Comparison of ENCODE assay signal across 2 cellular contexts in the genomic region with DNA sequence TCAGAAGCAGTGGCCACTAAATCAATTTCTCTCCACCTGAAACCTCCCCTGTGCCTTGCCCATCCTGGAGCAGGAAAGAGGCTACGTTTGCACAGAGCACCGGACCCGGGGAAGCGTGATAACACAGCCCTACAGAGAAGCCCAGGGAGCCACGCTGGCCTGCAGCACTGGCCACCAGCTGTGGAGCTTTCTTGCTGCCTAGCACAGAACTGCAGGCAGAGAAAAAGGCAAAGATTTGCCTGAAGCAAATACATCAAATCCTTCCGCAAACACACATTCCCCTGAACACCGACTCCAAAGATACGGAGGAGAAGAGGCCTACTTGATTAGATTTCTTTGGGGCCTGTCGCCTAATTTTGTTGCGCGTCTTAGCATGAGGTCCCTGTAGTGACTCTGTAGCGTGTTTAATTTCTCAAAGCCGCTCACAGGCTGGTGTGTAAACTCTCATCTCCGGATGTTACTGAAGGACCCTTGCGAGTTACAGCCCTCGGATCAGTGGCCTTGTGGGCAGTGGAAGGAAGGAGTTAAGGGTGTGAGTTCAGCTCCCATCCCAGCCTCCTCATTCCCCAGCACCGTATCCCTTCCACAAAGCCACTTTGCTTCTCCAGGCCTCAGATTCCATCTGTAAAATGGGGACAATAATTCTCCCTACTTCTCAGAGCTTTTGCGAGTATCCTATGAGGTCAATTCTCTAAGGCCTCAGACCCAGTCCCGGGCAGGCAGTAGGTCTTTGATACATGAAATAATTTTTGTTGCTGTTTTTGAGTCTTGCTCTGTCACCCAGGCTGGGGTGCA.
TF ChIP-seq lines count a peak whose summit lies in the region.

No MANE protein-coding gene starts in this region.

TF ChIP-seq in SK-N-SH, 30 proteins besides CTCF, POLR2A, EP300 and RAD21 (continued from another document):
- TF ChIP-seq, protein P1, sequence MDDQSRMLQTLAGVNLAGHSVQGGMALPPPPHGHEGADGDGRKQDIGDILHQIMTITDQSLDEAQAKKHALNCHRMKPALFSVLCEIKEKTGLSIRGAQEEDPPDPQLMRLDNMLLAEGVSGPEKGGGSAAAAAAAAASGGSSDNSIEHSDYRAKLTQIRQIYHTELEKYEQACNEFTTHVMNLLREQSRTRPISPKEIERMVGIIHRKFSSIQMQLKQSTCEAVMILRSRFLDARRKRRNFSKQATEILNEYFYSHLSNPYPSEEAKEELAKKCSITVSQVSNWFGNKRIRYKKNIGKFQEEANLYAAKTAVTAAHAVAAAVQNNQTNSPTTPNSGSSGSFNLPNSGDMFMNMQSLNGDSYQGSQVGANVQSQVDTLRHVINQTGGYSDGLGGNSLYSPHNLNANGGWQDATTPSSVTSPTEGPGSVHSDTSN (IDR thresholded peaks at IDR 0.05) = no peak
- TF ChIP-seq, protein P2, sequence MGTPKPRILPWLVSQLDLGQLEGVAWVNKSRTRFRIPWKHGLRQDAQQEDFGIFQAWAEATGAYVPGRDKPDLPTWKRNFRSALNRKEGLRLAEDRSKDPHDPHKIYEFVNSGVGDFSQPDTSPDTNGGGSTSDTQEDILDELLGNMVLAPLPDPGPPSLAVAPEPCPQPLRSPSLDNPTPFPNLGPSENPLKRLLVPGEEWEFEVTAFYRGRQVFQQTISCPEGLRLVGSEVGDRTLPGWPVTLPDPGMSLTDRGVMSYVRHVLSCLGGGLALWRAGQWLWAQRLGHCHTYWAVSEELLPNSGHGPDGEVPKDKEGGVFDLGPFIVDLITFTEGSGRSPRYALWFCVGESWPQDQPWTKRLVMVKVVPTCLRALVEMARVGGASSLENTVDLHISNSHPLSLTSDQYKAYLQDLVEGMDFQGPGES (IDR thresholded peaks at IDR 0.05; ENCODE audit: low read depth, low read length) = no peak
- TF ChIP-seq RCOR1 (IDR thresholded peaks at IDR 0.05; ENCODE audit: low read length) (no peak), MEF2A (IDR thresholded peaks at IDR 0.05; ENCODE audit: borderline replicate concordance, low read depth) (no peak), TEAD4 (IDR thresholded peaks at IDR 0.05; ENCODE audit: borderline replicate concordance, insufficient read depth) (no peak), FOSL2 (IDR thresholded peaks at IDR 0.05; ENCODE audit: borderline replicate concordance, low read depth) (no peak)
TF ChIP-seq in SK-N-SH: peak in this region for 0.

TF ChIP-seq in SK-N-SH treated with all-trans-retinoic acid at 6 μM for 48 hours, 23 proteins besides CTCF, POLR2A, EP300 and RAD21 (continued from another document):
- TF ChIP-seq, protein P3, sequence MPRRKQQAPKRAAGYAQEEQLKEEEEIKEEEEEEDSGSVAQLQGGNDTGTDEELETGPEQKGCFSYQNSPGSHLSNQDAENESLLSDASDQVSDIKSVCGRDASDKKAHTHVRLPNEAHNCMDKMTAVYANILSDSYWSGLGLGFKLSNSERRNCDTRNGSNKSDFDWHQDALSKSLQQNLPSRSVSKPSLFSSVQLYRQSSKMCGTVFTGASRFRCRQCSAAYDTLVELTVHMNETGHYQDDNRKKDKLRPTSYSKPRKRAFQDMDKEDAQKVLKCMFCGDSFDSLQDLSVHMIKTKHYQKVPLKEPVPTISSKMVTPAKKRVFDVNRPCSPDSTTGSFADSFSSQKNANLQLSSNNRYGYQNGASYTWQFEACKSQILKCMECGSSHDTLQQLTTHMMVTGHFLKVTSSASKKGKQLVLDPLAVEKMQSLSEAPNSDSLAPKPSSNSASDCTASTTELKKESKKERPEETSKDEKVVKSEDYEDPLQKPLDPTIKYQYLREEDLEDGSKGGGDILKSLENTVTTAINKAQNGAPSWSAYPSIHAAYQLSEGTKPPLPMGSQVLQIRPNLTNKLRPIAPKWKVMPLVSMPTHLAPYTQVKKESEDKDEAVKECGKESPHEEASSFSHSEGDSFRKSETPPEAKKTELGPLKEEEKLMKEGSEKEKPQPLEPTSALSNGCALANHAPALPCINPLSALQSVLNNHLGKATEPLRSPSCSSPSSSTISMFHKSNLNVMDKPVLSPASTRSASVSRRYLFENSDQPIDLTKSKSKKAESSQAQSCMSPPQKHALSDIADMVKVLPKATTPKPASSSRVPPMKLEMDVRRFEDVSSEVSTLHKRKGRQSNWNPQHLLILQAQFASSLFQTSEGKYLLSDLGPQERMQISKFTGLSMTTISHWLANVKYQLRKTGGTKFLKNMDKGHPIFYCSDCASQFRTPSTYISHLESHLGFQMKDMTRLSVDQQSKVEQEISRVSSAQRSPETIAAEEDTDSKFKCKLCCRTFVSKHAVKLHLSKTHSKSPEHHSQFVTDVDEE (CRISPR knock-in tag; IDR thresholded peaks at IDR 0.05) = no peak
- TF ChIP-seq, protein P4, sequence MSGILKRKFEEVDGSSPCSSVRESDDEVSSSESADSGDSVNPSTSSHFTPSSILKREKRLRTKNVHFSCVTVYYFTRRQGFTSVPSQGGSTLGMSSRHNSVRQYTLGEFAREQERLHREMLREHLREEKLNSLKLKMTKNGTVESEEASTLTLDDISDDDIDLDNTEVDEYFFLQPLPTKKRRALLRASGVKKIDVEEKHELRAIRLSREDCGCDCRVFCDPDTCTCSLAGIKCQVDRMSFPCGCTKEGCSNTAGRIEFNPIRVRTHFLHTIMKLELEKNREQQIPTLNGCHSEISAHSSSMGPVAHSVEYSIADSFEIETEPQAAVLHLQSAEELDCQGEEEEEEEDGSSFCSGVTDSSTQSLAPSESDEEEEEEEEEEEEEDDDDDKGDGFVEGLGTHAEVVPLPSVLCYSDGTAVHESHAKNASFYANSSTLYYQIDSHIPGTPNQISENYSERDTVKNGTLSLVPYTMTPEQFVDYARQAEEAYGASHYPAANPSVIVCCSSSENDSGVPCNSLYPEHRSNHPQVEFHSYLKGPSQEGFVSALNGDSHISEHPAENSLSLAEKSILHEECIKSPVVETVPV (CRISPR knock-in tag; IDR thresholded peaks at IDR 0.05) = no peak
- TF ChIP-seq ZNF8 (CRISPR knock-in tag; IDR thresholded peaks at IDR 0.05) = no peak
- TF ChIP-seq, protein P5, sequence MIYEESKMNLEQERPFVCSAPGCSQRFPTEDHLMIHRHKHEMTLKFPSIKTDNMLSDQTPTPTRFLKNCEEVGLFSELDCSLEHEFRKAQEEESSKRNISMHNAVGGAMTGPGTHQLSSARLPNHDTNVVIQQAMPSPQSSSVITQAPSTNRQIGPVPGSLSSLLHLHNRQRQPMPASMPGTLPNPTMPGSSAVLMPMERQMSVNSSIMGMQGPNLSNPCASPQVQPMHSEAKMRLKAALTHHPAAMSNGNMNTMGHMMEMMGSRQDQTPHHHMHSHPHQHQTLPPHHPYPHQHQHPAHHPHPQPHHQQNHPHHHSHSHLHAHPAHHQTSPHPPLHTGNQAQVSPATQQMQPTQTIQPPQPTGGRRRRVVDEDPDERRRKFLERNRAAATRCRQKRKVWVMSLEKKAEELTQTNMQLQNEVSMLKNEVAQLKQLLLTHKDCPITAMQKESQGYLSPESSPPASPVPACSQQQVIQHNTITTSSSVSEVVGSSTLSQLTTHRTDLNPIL (CRISPR knock-in tag; IDR thresholded peaks at IDR 0.05; ENCODE audit: low read depth) = no peak
- TF ChIP-seq, protein P6, sequence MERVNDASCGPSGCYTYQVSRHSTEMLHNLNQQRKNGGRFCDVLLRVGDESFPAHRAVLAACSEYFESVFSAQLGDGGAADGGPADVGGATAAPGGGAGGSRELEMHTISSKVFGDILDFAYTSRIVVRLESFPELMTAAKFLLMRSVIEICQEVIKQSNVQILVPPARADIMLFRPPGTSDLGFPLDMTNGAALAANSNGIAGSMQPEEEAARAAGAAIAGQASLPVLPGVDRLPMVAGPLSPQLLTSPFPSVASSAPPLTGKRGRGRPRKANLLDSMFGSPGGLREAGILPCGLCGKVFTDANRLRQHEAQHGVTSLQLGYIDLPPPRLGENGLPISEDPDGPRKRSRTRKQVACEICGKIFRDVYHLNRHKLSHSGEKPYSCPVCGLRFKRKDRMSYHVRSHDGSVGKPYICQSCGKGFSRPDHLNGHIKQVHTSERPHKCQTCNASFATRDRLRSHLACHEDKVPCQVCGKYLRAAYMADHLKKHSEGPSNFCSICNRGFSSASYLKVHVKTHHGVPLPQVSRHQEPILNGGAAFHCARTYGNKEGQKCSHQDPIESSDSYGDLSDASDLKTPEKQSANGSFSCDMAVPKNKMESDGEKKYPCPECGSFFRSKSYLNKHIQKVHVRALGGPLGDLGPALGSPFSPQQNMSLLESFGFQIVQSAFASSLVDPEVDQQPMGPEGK (CRISPR knock-in tag; IDR thresholded peaks at IDR 0.05; ENCODE audit: borderline replicate concordance) = no peak
- TF ChIP-seq RARB (CRISPR knock-in tag; IDR thresholded peaks at IDR 0.05) = no peak
- TF ChIP-seq ISL1 (CRISPR knock-in tag; IDR thresholded peaks at IDR 0.05) = no peak
- no peak for TF ChIP-seq ZNF565 (CRISPR knock-in tag; conservative IDR thresholded peaks at IDR 0.05; ENCODE audit: low read depth)
- no peak for TF ChIP-seq GLIS3 (CRISPR knock-in tag; IDR thresholded peaks at IDR 0.05)
